In genomic region chr20:10259166-10259565, GRCh38 we compare ENCODE assay signal across 32 cellular contexts. TPM values are rescaled to one million over a fixed set of nuclear protein-coding genes. Genes with fewer than 3 reads are reported as not detected.
"Had no signal": no experiment of that assay in that cellular context is flagged by ENCODE, and none has a peak within 500 bp of the region (broad histone marks: within the 10 kb centered on the region; RNA-seq: fewer than 3 reads in every experiment).

No MANE protein-coding gene starts in this region.

- H3K4me1 ChIP-seq: adrenal gland, colonic mucosa, esophagus squamous epithelium, foreskin keratinocyte, gastrocnemius medialis had no signal

- H3K27ac ChIP-seq: adrenal gland, body of pancreas, colonic mucosa, epithelial cell of prostate, esophagus squamous epithelium, foreskin keratinocyte, gastrocnemius medialis, heart left ventricle, WERI-Rb-1 had no signal

- FAIRE-seq: endometrium, endothelial cell of umbilical vein had no signal

- DNase-seq: activated B cell treated with CpG ODN at 0.5 μM for 24 hours; activated CD4-positive, alpha-beta memory T cell treated with anti-CD3 and anti-CD28 coated beads for 36 hours; activated CD4-positive, alpha-beta T cell treated with anti-CD3 and anti-CD28 coated beads for 48 hours; activated CD8-positive, alpha-beta memory T cell treated with anti-CD3 and anti-CD28 coated beads, Interleukin-2, amount 10 ng/mL, durations not matched to agents 7 days and 5 days; activated CD8-positive, alpha-beta memory T cell treated with anti-CD3 and anti-CD28 coated beads, Interleukin-2, amount 50 U/mL, for 4 hours; activated CD8-positive, alpha-beta T cell treated with anti-CD3 and anti-CD28 coated beads, Interleukin-2, amount 10 ng/mL, durations not matched to agents 7 days and 5 days; activated effector memory CD4-positive, alpha-beta T cell treated with anti-CD3 and anti-CD28 coated beads, Interleukin-2, amount 50 U/mL, for 16 hours; activated naive CD4-positive, alpha-beta T cell treated with anti-CD3 and anti-CD28 coated beads for 36 hours; activated naive CD8-positive, alpha-beta T cell treated with anti-CD3 and anti-CD28 coated beads for 36 hours; activated naive CD8-positive, alpha-beta T cell treated with anti-CD3 and anti-CD28 coated beads, Interleukin-2, amount 50 U/mL, for 24 hours; activated T-cell treated with anti-CD3 and anti-CD28 coated beads, Interleukin-2, amount 50 U/mL, for 1 hour; activated T-cell treated with anti-CD3 and anti-CD28 coated beads, Interleukin-2, amount 50 U/mL, for 48 hours; adrenal gland; amygdala; aorta; body of pancreas; caudate nucleus; cerebellar nuclear complex; colonic mucosa; effector CD8-positive, alpha-beta T cell; esophagus squamous epithelium; foreskin keratinocyte; gastrocnemius medialis; glutamatergic neuron; heart left ventricle; T-helper 17 cell; T1000; WERI-Rb-1 had no signal

- H3K9me3 ChIP-seq: adrenal gland, body of pancreas, colonic mucosa, esophagus squamous epithelium, gastrocnemius medialis, heart left ventricle had no signal

- H3K4me3 ChIP-seq: adrenal gland, body of pancreas, colonic mucosa, esophagus squamous epithelium, gastrocnemius medialis, heart left ventricle had no signal

- ATAC-seq: activated CD4-positive, CD25-positive, alpha-beta regulatory T cell treated with anti-CD3 and anti-CD28 coated beads, Interleukin-2, amount 50 U/mL, for 24 hours; activated CD8-positive, alpha-beta memory T cell treated with anti-CD3 and anti-CD28 coated beads, Interleukin-2, amount 10 ng/mL, durations not matched to agents 7 days and 5 days; activated CD8-positive, alpha-beta T cell treated with anti-CD3 and anti-CD28 coated beads, Interleukin-2, amount 10 ng/mL, durations not matched to agents 7 days and 5 days; activated naive CD8-positive, alpha-beta T cell treated with anti-CD3 and anti-CD28 coated beads, Interleukin-2, amount 50 U/mL, for 24 hours; body of pancreas; foreskin keratinocyte; gastrocnemius medialis; heart left ventricle; T-helper 17 cell had no signal

RNA-seq across cellular contexts. Expression of gene SNAP25, which starts 40.5 kb away (rescaled TPM):
- polyA plus RNA-seq: foreskin keratinocyte had no signal
